In the genomic region with DNA sequence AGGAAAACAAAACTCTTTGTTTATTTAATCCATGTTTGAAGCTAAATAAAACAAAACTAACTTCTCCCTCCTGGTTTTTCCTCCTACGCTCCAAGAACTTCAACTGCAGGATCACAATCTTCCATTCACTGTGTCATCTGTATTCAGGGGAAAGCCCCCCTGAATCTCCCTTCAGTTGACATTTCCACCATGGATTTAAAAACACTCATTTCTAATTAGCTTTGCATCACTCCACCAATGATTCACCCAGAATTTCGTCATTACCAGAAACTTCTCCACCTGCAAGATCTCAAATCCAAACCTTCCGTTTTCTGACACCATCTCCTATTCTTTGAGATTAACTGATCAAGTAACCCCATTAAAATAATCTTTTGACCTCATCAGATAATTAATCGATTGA, we compare ENCODE assay signal across 33 cellular contexts.
"Had no signal": no experiment of that assay in that cellular context is flagged by ENCODE, and none has a peak within 500 bp of the region (broad histone marks: within the 10 kb centered on the region; RNA-seq: fewer than 3 reads in every experiment).

No MANE protein-coding gene starts in this region.

- H3K27me3 ChIP-seq: brain microvascular endothelial cell, cardiac muscle cell, colonic mucosa, esophagus squamous epithelium had no signal

- ATAC-seq: activated CD4-positive, CD25-positive, alpha-beta regulatory T cell treated with anti-CD3 and anti-CD28 coated beads, Interleukin-2, amount 50 U/mL, for 24 hours; activated naive CD4-positive, alpha-beta T cell treated with anti-CD3 and anti-CD28 coated beads, Interleukin-2, amount 50 U/mL, for 72 hours; activated T-cell treated with anti-CD3 and anti-CD28 coated beads, Interleukin-2, amount 50 U/mL, for 72 hours; T-helper 17 cell had no signal

- FAIRE-seq: astrocyte, frontal cortex had no signal

- H3K4me3 ChIP-seq: cardiac muscle cell, colonic mucosa, esophagus squamous epithelium had no signal

- H3K4me1 ChIP-seq: colonic mucosa, esophagus squamous epithelium had no signal

- H3K9me3 ChIP-seq: colonic mucosa, esophagus squamous epithelium had no signal

- H3K9me3 Mint-ChIP-seq: activated B cell treated with CpG ODN at 0.5 μM for 24 hours; activated CD4-positive, alpha-beta memory T cell treated with anti-CD3 and anti-CD28 coated beads for 36 hours; activated naive CD4-positive, alpha-beta T cell treated with anti-CD3 and anti-CD28 coated beads, Interleukin-2, amount 10 ng/mL, durations not matched to agents 7 days and 5 days; activated naive CD8-positive, alpha-beta T cell treated with anti-CD3 and anti-CD28 coated beads, Interleukin-2, amount 10 ng/mL, durations not matched to agents 7 days and 5 days; activated T-cell treated with anti-CD3 and anti-CD28 coated beads, Interleukin-2, amount 50 U/mL, for 24 hours; activated T-cell treated with anti-CD3 and anti-CD28 coated beads, Interleukin-2, amount 50 U/mL, for 72 hours; T-helper 2 cell treated with Interferon-gamma antibody and Interleukin-4, amounts not matched to agents 5 μg/mL and 100 μg/mL, for 36 hours had no signal

- H3K36me3 Mint-ChIP-seq: activated CD4-positive, alpha-beta memory T cell treated with anti-CD3 and anti-CD28 coated beads for 36 hours; activated naive CD4-positive, alpha-beta T cell treated with anti-CD3 and anti-CD28 coated beads, Interleukin-2, amount 10 ng/mL, durations not matched to agents 7 days and 5 days; activated naive CD4-positive, alpha-beta T cell treated with anti-CD3 and anti-CD28 coated beads, Interleukin-2, amount 50 U/mL, for 72 hours; activated naive CD8-positive, alpha-beta T cell treated with anti-CD3 and anti-CD28 coated beads, Interleukin-2, amount 10 ng/mL, durations not matched to agents 7 days and 5 days had no signal

- DNase-seq: activated B cell treated with CpG ODN at 0.5 μM for 24 hours; activated CD4-positive, alpha-beta memory T cell treated with anti-CD3 and anti-CD28 coated beads for 36 hours; activated CD4-positive, alpha-beta T cell treated with anti-CD3 and anti-CD28 coated beads for 48 hours; activated CD8-positive, alpha-beta memory T cell treated with anti-CD3 and anti-CD28 coated beads, Interleukin-2, amount 50 U/mL, for 48 hours; activated gamma-delta T cell; activated naive CD4-positive, alpha-beta T cell; activated naive CD4-positive, alpha-beta T cell treated with anti-CD3 and anti-CD28 coated beads, Interleukin-2, amount 10 ng/mL, durations not matched to agents 7 days and 5 days; activated naive CD8-positive, alpha-beta T cell treated with anti-CD3 and anti-CD28 coated beads, Interleukin-2, amount 10 ng/mL, durations not matched to agents 7 days and 5 days; activated T-cell treated with anti-CD3 and anti-CD28 coated beads for 4 hours; activated T-cell treated with anti-CD3 and anti-CD28 coated beads, Interleukin-2, amount 50 U/mL, for 24 hours; activated T-cell treated with anti-CD3 and anti-CD28 coated beads, Interleukin-2, amount 50 U/mL, for 72 hours; amniotic stem cell; anterior cingulate cortex; brain microvascular endothelial cell; central memory CD4-positive, alpha-beta T cell; cerebellar nuclear complex; colonic mucosa; effector CD8-positive, alpha-beta T cell; erythroblast; esophagus squamous epithelium; head of caudate nucleus; hippocampal formation; SW 1271; T-helper 1 cell; T-helper 17 cell; T1000; WERI-Rb-1 had no signal

- H3K27ac ChIP-seq: brain microvascular endothelial cell, cardiac muscle cell, colonic mucosa, WERI-Rb-1 had no signal

- H3K4me1 Mint-ChIP-seq: activated B cell treated with CpG ODN at 0.5 μM for 24 hours; activated naive CD4-positive, alpha-beta T cell treated with anti-CD3 and anti-CD28 coated beads, Interleukin-2, amount 10 ng/mL, durations not matched to agents 7 days and 5 days; activated naive CD8-positive, alpha-beta T cell treated with anti-CD3 and anti-CD28 coated beads, Interleukin-2, amount 10 ng/mL, durations not matched to agents 7 days and 5 days; T-helper 17 cell had no signal

- H3K27me3 Mint-ChIP-seq: activated CD4-positive, alpha-beta memory T cell treated with anti-CD3 and anti-CD28 coated beads for 36 hours had no signal

- H3K27ac Mint-ChIP-seq: activated B cell treated with CpG ODN at 0.5 μM for 24 hours; activated CD4-positive, alpha-beta memory T cell treated with anti-CD3 and anti-CD28 coated beads for 36 hours; activated naive CD4-positive, alpha-beta T cell treated with anti-CD3 and anti-CD28 coated beads, Interleukin-2, amount 10 ng/mL, durations not matched to agents 7 days and 5 days; activated naive CD4-positive, alpha-beta T cell treated with anti-CD3 and anti-CD28 coated beads, Interleukin-2, amount 50 U/mL, for 72 hours; activated naive CD8-positive, alpha-beta T cell treated with anti-CD3 and anti-CD28 coated beads, Interleukin-2, amount 10 ng/mL, durations not matched to agents 7 days and 5 days; activated T-cell treated with anti-CD3 and anti-CD28 coated beads, Interleukin-2, amount 50 U/mL, for 24 hours; activated T-cell treated with anti-CD3 and anti-CD28 coated beads, Interleukin-2, amount 50 U/mL, for 72 hours; T-helper 17 cell; T-helper 2 cell treated with Interferon-gamma antibody and Interleukin-4, amounts not matched to agents 5 μg/mL and 100 μg/mL, for 36 hours had no signal

- H3K36me3 ChIP-seq: brain microvascular endothelial cell, cardiac muscle cell, colonic mucosa, esophagus squamous epithelium, WERI-Rb-1 had no signal

- H3K4me3 Mint-ChIP-seq: activated B cell treated with CpG ODN at 0.5 μM for 24 hours; activated CD4-positive, alpha-beta memory T cell treated with anti-CD3 and anti-CD28 coated beads for 36 hours; activated naive CD4-positive, alpha-beta T cell treated with anti-CD3 and anti-CD28 coated beads, Interleukin-2, amount 10 ng/mL, durations not matched to agents 7 days and 5 days; activated naive CD8-positive, alpha-beta T cell treated with anti-CD3 and anti-CD28 coated beads, Interleukin-2, amount 10 ng/mL, durations not matched to agents 7 days and 5 days; activated T-cell treated with anti-CD3 and anti-CD28 coated beads, Interleukin-2, amount 50 U/mL, for 24 hours; activated T-cell treated with anti-CD3 and anti-CD28 coated beads, Interleukin-2, amount 50 U/mL, for 72 hours; T-helper 17 cell; T-helper 2 cell treated with Interferon-gamma antibody and Interleukin-4, amounts not matched to agents 5 μg/mL and 100 μg/mL, for 36 hours had no signal
